37 cellular contexts compared by ENCODE assay signal in genomic region chr2:141437521-141437920, GRCh38.
"Had no signal": no experiment of that assay in that cellular context is flagged by ENCODE, and none has a peak within 500 bp of the region (broad histone marks: within the 10 kb centered on the region; RNA-seq: fewer than 3 reads in every experiment).

No MANE protein-coding gene starts in this region.

- H3K4me1 ChIP-seq: adrenal gland, body of pancreas, breast epithelium had no signal

- H3K4me3 ChIP-seq: adrenal gland, body of pancreas, breast epithelium had no signal

- H3K9me3 ChIP-seq: adrenal gland, breast epithelium had no signal

- DNase-seq: activated CD4-positive, alpha-beta memory T cell treated with anti-CD3 and anti-CD28 coated beads, Interleukin-2, amount 10 ng/mL, durations not matched to agents 7 days and 5 days; activated CD4-positive, alpha-beta T cell treated with anti-CD3 and anti-CD28 coated beads for 1 hour; activated CD4-positive, alpha-beta T cell treated with anti-CD3 and anti-CD28 coated beads for 36 hours; activated CD4-positive, alpha-beta T cell treated with anti-CD3 and anti-CD28 coated beads for 48 hours; activated CD4-positive, alpha-beta T cell treated with anti-CD3 and anti-CD28 coated beads, Interleukin-2, amount 10 ng/mL, durations not matched to agents 7 days and 5 days; activated CD4-positive, alpha-beta T cell treated with anti-CD3 and anti-CD28 coated beads, Interleukin-2, amount 50 U/mL, for 48 hours; activated CD4-positive, CD25-positive, alpha-beta regulatory T cell; activated CD8-positive, alpha-beta memory T cell treated with anti-CD3 and anti-CD28 coated beads for 24 hours; activated CD8-positive, alpha-beta memory T cell treated with anti-CD3 and anti-CD28 coated beads, Interleukin-2, amount 50 U/mL, for 4 hours; activated CD8-positive, alpha-beta T cell treated with anti-CD3 and anti-CD28 coated beads, Interleukin-2, amount 10 ng/mL, durations not matched to agents 7 days and 5 days; activated effector memory CD4-positive, alpha-beta T cell treated with anti-CD3 and anti-CD28 coated beads, Interleukin-2, amount 50 U/mL, for 16 hours; activated gamma-delta T cell treated with Interleukin-2 at 50 U/mL for 16 hours; activated naive CD4-positive, alpha-beta T cell; activated naive CD4-positive, alpha-beta T cell treated with anti-CD3 and anti-CD28 coated beads for 36 hours; activated naive CD4-positive, alpha-beta T cell treated with anti-CD3 and anti-CD28 coated beads, Interleukin-2, amount 50 U/mL, for 16 hours; activated naive CD8-positive, alpha-beta T cell treated with anti-CD3 and anti-CD28 coated beads for 36 hours; activated T-cell treated with anti-CD3 and anti-CD28 coated beads for 4 hours; activated T-cell treated with anti-CD3 and anti-CD28 coated beads, Interleukin-2, amount 50 U/mL, for 1 hour; activated T-cell treated with anti-CD3 and anti-CD28 coated beads, Interleukin-2, amount 50 U/mL, for 4 hours; activated T-cell treated with anti-CD3 and anti-CD28 coated beads, Interleukin-2, amount 50 U/mL, for 72 hours; adrenal gland; amniotic stem cell; aorta; body of pancreas; brain microvascular endothelial cell; central memory CD4-positive, alpha-beta T cell; T-cell; T-helper 2 cell; T-helper 9 cell; WERI-Rb-1 had no signal

- FAIRE-seq: astrocyte, TTC549 had no signal

- H3K36me3 ChIP-seq: adrenal gland, brain microvascular endothelial cell, breast epithelium, WERI-Rb-1 had no signal

- ATAC-seq: activated CD4-positive, alpha-beta T cell treated with anti-CD3 and anti-CD28 coated beads for 36 hours; activated CD4-positive, CD25-positive, alpha-beta regulatory T cell treated with anti-CD3 and anti-CD28 coated beads, Interleukin-2, amount 50 U/mL, for 24 hours; activated CD8-positive, alpha-beta T cell treated with anti-CD3 and anti-CD28 coated beads, Interleukin-2, amount 10 ng/mL, durations not matched to agents 7 days and 5 days; activated naive CD4-positive, alpha-beta T cell treated with anti-CD3 and anti-CD28 coated beads, Interleukin-2, amount 50 U/mL, for 72 hours; activated T-cell treated with anti-CD3 and anti-CD28 coated beads, Interleukin-2, amount 50 U/mL, for 4 hours; activated T-cell treated with anti-CD3 and anti-CD28 coated beads, Interleukin-2, amount 50 U/mL, for 72 hours; activated T-helper 17 cell treated with anti-CD3 and anti-CD28 coated beads, Interleukin-2, amount 50 U/mL, for 72 hours; body of pancreas; T-cell; WTC11 had no signal

- H3K27ac ChIP-seq: adrenal gland, body of pancreas, brain microvascular endothelial cell, breast epithelium, WERI-Rb-1 had no signal
